Comparison of ENCODE assay signal across 16 cellular contexts in genomic region chr3:61901986-61902385, GRCh38.
"Had no signal": no experiment of that assay in that cellular context is flagged by ENCODE, and none has a peak within 500 bp of the region (broad histone marks: within the 10 kb centered on the region; RNA-seq: fewer than 3 reads in every experiment).

No MANE protein-coding gene starts in this region.

- ATAC-seq: activated naive CD4-positive, alpha-beta T cell treated with anti-CD3 and anti-CD28 coated beads, Interleukin-2, amount 50 U/mL, for 72 hours; activated T-cell treated with anti-CD3 and anti-CD28 coated beads, Interleukin-2, amount 50 U/mL, for 4 hours; esophagus mucosa; left cardiac atrium had no signal

- H3K4me3 ChIP-seq: breast epithelium, right atrium auricular region, skin epidermis, tibial artery, vagina had no signal

- H3K27me3 ChIP-seq: breast epithelium, neutrophil, right atrium auricular region, tibial artery, vagina had no signal

- H3K9me3 ChIP-seq: breast epithelium, neutrophil, right atrium auricular region, tibial artery, vagina had no signal

- DNase-seq: activated CD4-positive, alpha-beta memory T cell treated with anti-CD3 and anti-CD28 coated beads for 36 hours; activated effector memory CD4-positive, alpha-beta T cell treated with anti-CD3 and anti-CD28 coated beads, Interleukin-2, amount 50 U/mL, for 16 hours; activated T-cell treated with anti-CD3 and anti-CD28 coated beads, Interleukin-2, amount 50 U/mL, for 4 hours; foreskin fibroblast; immature natural killer cell; left cardiac atrium; naive B cell; tibial artery had no signal

- H3K27ac ChIP-seq: breast epithelium, neutrophil, right atrium auricular region, skin epidermis, tibial artery, vagina, VCaP had no signal

- H3K36me3 ChIP-seq: breast epithelium, neutrophil, right atrium auricular region, tibial artery, vagina had no signal
